ENCODE assay signal across 1 cellular context in the genomic region with DNA sequence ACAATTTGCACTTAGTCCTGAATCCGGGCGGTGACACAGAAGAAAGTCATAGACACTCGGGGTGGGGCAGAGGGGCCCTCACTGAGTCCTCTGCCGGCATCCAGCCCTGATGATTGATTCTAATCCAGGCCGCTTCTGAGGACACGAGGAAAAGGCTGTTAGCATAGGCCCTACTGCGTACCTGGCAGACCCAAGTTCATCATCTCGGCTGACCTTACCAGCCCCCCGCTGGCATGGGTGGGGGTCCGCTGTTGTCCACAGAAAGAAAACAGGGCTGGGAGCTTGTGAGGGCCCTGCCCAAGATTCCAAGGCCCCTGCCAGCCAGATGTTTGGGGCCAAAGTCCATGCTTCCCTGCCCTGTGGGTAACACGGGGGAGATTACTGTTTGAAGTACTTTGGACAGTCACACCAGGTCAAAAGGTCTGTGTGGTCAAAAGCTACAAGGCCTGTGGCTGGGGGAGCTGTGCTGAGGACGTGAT.
TF ChIP-seq lines count a peak whose summit lies in the region.

No MANE protein-coding gene starts in this region.

TF ChIP-seq in GM23338, 12 proteins besides CTCF, POLR2A, EP300 and RAD21 (continued from another document):
- TF ChIP-seq POLR2AphosphoS5 (IDR thresholded peaks at IDR 0.05; ENCODE audit: low read depth) (no peak), EZH2phosphoT487 (IDR thresholded peaks at IDR 0.05; ENCODE audit: unreplicated experiment) (no peak), CREB1 (CRISPR knock-in tag; IDR thresholded peaks at IDR 0.05; ENCODE audit: low read depth) (no peak), JUNB (IDR thresholded peaks at IDR 0.05; ENCODE audit: unreplicated experiment) (no peak)
- TF ChIP-seq, protein P1, sequence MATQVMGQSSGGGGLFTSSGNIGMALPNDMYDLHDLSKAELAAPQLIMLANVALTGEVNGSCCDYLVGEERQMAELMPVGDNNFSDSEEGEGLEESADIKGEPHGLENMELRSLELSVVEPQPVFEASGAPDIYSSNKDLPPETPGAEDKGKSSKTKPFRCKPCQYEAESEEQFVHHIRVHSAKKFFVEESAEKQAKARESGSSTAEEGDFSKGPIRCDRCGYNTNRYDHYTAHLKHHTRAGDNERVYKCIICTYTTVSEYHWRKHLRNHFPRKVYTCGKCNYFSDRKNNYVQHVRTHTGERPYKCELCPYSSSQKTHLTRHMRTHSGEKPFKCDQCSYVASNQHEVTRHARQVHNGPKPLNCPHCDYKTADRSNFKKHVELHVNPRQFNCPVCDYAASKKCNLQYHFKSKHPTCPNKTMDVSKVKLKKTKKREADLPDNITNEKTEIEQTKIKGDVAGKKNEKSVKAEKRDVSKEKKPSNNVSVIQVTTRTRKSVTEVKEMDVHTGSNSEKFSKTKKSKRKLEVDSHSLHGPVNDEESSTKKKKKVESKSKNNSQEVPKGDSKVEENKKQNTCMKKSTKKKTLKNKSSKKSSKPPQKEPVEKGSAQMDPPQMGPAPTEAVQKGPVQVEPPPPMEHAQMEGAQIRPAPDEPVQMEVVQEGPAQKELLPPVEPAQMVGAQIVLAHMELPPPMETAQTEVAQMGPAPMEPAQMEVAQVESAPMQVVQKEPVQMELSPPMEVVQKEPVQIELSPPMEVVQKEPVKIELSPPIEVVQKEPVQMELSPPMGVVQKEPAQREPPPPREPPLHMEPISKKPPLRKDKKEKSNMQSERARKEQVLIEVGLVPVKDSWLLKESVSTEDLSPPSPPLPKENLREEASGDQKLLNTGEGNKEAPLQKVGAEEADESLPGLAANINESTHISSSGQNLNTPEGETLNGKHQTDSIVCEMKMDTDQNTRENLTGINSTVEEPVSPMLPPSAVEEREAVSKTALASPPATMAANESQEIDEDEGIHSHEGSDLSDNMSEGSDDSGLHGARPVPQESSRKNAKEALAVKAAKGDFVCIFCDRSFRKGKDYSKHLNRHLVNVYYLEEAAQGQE (IDR thresholded peaks at IDR 0.05; ENCODE audit: unreplicated experiment), result no peak
